Comparison of ENCODE assay signal across 22 cellular contexts in the genomic region with DNA sequence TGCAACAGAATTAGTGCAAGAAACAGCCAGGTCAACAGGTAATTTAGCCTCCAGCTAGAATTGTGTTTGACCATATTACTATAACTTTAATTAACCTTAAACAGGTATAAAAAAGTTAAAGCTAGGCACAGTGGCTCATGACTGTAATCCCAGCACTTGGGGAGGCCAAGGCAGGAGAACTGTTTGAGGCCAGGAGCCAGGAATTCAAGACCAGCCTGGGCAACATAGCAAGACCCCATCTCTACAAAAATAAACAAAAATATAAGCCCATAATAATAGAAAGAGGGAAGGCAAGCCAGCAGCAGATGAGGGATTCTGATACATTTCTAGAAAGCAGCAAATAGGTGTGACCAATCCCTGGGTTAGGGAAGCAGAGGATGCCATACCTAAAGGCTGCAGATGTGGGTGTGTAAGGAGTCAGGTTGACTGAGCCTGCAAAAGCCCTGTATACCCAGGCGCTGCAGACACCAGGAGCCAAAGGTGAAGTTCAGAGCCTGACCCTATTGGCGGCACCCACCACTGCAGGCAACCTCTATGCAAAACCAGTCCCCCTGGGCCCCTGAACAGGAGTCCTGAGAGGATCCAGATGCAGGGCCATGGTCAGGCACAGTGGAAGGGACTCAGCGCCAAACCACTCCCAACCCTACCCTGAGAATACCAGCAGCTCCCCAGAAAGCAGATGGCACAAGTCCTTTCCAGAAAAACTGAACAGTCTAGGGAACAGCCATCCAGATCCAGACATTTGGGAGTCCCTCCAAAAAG. TPM values are rescaled to one million over a fixed set of nuclear protein-coding genes. Genes with fewer than 3 reads are reported as not detected.
A peak's percentile ranks its signal among the peaks of the same experiment; 100 is the strongest.
DNase-seq lines count a peak whose midpoint lies in the region; ATAC-seq, FAIRE-seq and TF ChIP-seq lines count a peak whose summit lies in the region.
"Had no signal": no experiment of that assay in that cellular context is flagged by ENCODE, and none has a peak within 500 bp of the region (broad histone marks: within the 10 kb centered on the region; RNA-seq: fewer than 3 reads in every experiment).

No MANE protein-coding gene starts in this region.

- CTCF ChIA-PET in MCF 10A (lab: Yijun Ruan, JAX) (no interaction called here), mammary epithelial cell (lab: Charles Lee; ENCODE audit: low non-redundant PET) (no interaction called here), K562 (lab: Yijun Ruan, JAX; ENCODE audit: low intra/inter-chr PET ratio) (no interaction called here), T-cell (lab: Charles Lee) (no interaction called here)

- no peak for TF ChIP-seq RAD21 in K562 (CRISPR knock-in tag; conservative IDR thresholded peaks at IDR 0.05 in 1 of 2, IDR thresholded peaks at IDR 0.05 in 1 of 2)

- H4K20me1 ChIP-seq in mammary epithelial cell (ENCODE audit: insufficient read depth, low read length), result no peaks in the 10 kb centered on the region
- H4K20me1 ChIP-seq in K562 (replicated peaks; ENCODE audit: control insufficient read depth, insufficient read depth, low read length), result 0 out of 2 replicates have a peak, but pooled peaks cover 11% of the 10 kb centered on the region

- H3K4me2 ChIP-seq in mammary epithelial cell (ENCODE audit: insufficient read depth, low read depth, low read length), result no peak overlapping the region
- no peak overlapping the region for H3K4me2 ChIP-seq in K562 (ENCODE audit: insufficient read depth, low read length)
- H3K4me2 ChIP-seq in neuronal stem cell (ENCODE audit: insufficient read depth, low read length, poor library complexity, severe bottlenecking), result no peak overlapping the region
- H3K4me2 ChIP-seq: A549, SK-N-SH had no signal

- BruUV-seq in MCF 10A (replicated peaks; lab: Mats Ljungman, UMichigan) (no TSS peak), mammary epithelial cell (replicated peaks; lab: Mats Ljungman, UMichigan) (no TSS peak), K562 (replicated peaks; lab: Mats Ljungman, UMichigan) (no TSS peak)

- intact Hi-C loops in MCF 10A (cut with micrococcal nuclease) (no loop called here), mammary epithelial cell (cut with micrococcal nuclease) (no loop called here), K562 (cut with micrococcal nuclease) (no loop called here)

- H3K79me2 ChIP-seq in mammary epithelial cell (ENCODE audit: insufficient read depth, low read length) (peaks cover 3% of the 10 kb centered on the region), K562 (ENCODE audit: control insufficient read depth, insufficient read depth, low read length) (no peaks in the 10 kb centered on the region; the same call in 1 of the 3 replicates)

- H3K9me3 Mint-ChIP-seq in MCF 10A (ENCODE audit: unreplicated experiment) (no peaks in the 10 kb centered on the region), T-cell (no peaks in the 10 kb centered on the region)
- H3K9me3 Mint-ChIP-seq in stimulated activated effector memory CD8-positive, alpha-beta T cell treated with anti-CD3 and anti-CD28 coated beads, Interleukin-12 subunit alpha, Interleukin-12 subunit beta, amount 100 ng/mL, for 72 hours, result no peaks in the 10 kb centered on the region
- H3K9me3 Mint-ChIP-seq: H9 had no signal

- H2BK120ac ChIP-seq in neuronal stem cell (ENCODE audit: low read depth, low read length), result no peak overlapping the region

- H3K36me3 ChIP-seq in mammary epithelial cell (ENCODE audit: insufficient read depth, low read length), result peaks cover 37% of the 10 kb centered on the region
- peaks cover 96% of the 10 kb centered on the region for H3K36me3 ChIP-seq in K562 (ENCODE audit: control insufficient read depth, insufficient read depth, low read length)
- H3K36me3 ChIP-seq in neuronal stem cell (replicated peaks in 1 of 2; ENCODE audit: control insufficient read depth in 2 of 2, insufficient read depth in 2 of 2, low read length in 2 of 2), result peaks cover 54 to 97% of the 10 kb centered on the region in 2 donors

- H2AK5ac ChIP-seq in neuronal stem cell (ENCODE audit: low read depth, low read length), result no peak overlapping the region

- H3K4me1 ChIP-seq in mammary epithelial cell (ENCODE audit: insufficient read depth, low read length) (no peaks in the 10 kb centered on the region), K562 (replicated peaks in 1 of 2; ENCODE audit: control insufficient read depth in 2 of 2, insufficient read depth in 2 of 2, low read length in 2 of 2) (peaks cover 7 to 9% of the 10 kb centered on the region in 2 experiments; a peak in 4 of 5 replicates), neuronal stem cell (ENCODE audit: control insufficient read depth in 2 of 2, insufficient read depth in 1 of 2, low read depth in 1 of 2, low read length in 2 of 2) (no peaks in the 10 kb centered on the region)
- H3K4me1 ChIP-seq: A549 had no signal

- in situ Hi-C loops in mammary epithelial cell (cut with MboI; ENCODE audit: low sequenced_read_pairs in 2 of 2), result no loop called here
- in situ Hi-C loops in K562 (cut with MboI), result no loop called here

- peaks cover 94% of the 10 kb centered on the region for H3K36me3 Mint-ChIP-seq in MCF 10A (ENCODE audit: insufficient read depth, unreplicated experiment)
- peaks cover 98% of the 10 kb centered on the region for H3K36me3 Mint-ChIP-seq in stimulated activated effector memory CD8-positive, alpha-beta T cell treated with anti-CD3 and anti-CD28 coated beads, Interleukin-12 subunit alpha, Interleukin-12 subunit beta, amount 100 ng/mL, for 72 hours
- H3K36me3 Mint-ChIP-seq in T-cell, result peaks cover 54% of the 10 kb centered on the region

- H3K14ac ChIP-seq in neuronal stem cell (ENCODE audit: low read length), result no peak overlapping the region

- H2BK15ac ChIP-seq in neuronal stem cell (ENCODE audit: low read length), result no peak overlapping the region

- POLR2A ChIA-PET in MCF 10A (lab: Yijun Ruan, JAX), result interaction anchor here (1.0 to 1.1 kb wide), 2 partner anchors 13 to 15 kb away, joined by 3 read pairs; no protein-coding TSS in a partner anchor
- POLR2A ChIA-PET in K562 (lab: Yijun Ruan, JAX), result interaction anchor here (2.6 kb wide), 1 partner anchor 15 kb away, joined by 7 read pairs; no protein-coding TSS in a partner anchor
- POLR2A ChIA-PET in T-cell (lab: Charles Lee), result no interaction called here

- H3K4me3 ChIP-seq in mammary epithelial cell (replicated peaks in 1 of 3; ENCODE audit: insufficient read depth in 1 of 3, low read depth in 2 of 3, low read length in 3 of 3) (no peak overlapping the region), K562 (no peak overlapping the region), neuronal stem cell (ENCODE audit: low read length in 2 of 2) (no peak overlapping the region)
- H3K4me3 ChIP-seq: A549 had no signal

- WGBS in mammary epithelial cell (ENCODE audit: low coverage, missing lambda C conversion rate), result 100% methylated on average over 1 of the region's 3 CpGs
- WGBS in K562 (ENCODE audit: insufficient coverage, low coverage, missing lambda C conversion rate), result 97% methylated on average over 3 of the region's 3 CpGs
- no CpG with 5 or more reads among the region's 3 CpGs for WGBS in neuronal stem cell (ENCODE audit: extremely low coverage in 2 of 2, insufficient read length in 2 of 2, insufficient replicate concordance in 1 of 2), 2 donors

- TF ChIP-seq CTCF in MCF 10A (IDR thresholded peaks at IDR 0.05; ENCODE audit: unreplicated experiment) (no peak), mammary epithelial cell (conservative IDR thresholded peaks at IDR 0.05 in 1 of 2, IDR thresholded peaks at IDR 0.05 in 1 of 2; ENCODE audit: extremely low read depth in 1 of 2, insufficient read depth in 1 of 2, low read depth in 1 of 2, low read length in 2 of 2) (no peak), K562 (IDR thresholded peaks at IDR 0.05 in 2 of 3, conservative IDR thresholded peaks at IDR 0.05 in 1 of 3; ENCODE audit: insufficient read depth in 2 of 3, low read depth in 1 of 3, low read length in 3 of 3) (no peak)

- dilution Hi-C loops in mammary epithelial cell (cut with HindIII; ENCODE audit: low sequenced_read_pairs), result no loop called here

- H3K4me3 Mint-ChIP-seq in MCF 10A (ENCODE audit: unreplicated experiment) (no peak overlapping the region), T-cell (no peak overlapping the region)
- H3K4me3 Mint-ChIP-seq in stimulated activated effector memory CD8-positive, alpha-beta T cell treated with anti-CD3 and anti-CD28 coated beads, Interleukin-12 subunit alpha, Interleukin-12 subunit beta, amount 100 ng/mL, for 72 hours, result no peak overlapping the region
- H3K4me3 Mint-ChIP-seq: B cell, CD14-positive monocyte, H9 had no signal

- H3K4ac ChIP-seq in neuronal stem cell (ENCODE audit: low read length), result no peak overlapping the region

- no peak overlapping the region for H2BK5ac ChIP-seq in neuronal stem cell (ENCODE audit: low read length)

- H3K9me3 ChIP-seq in mammary epithelial cell (replicated peaks; ENCODE audit: insufficient read depth, low read length) (no peaks in the 10 kb centered on the region), K562 (replicated peaks; ENCODE audit: control insufficient read depth, insufficient read depth, low read depth, low read length) (no peaks in the 10 kb centered on the region), neuronal stem cell (replicated peaks in 1 of 2; ENCODE audit: control insufficient read depth in 2 of 2, insufficient read depth in 1 of 2, low read depth in 1 of 2, low read length in 2 of 2) (no peaks in the 10 kb centered on the region)
- H3K9me3 ChIP-seq: A549, SK-N-SH had no signal

- no peak overlapping the region for H4K8ac ChIP-seq in neuronal stem cell (ENCODE audit: low read depth, low read length)

- H3K27me3 ChIP-seq in mammary epithelial cell (ENCODE audit: insufficient read depth, low read length) (no peaks in the 10 kb centered on the region), K562 (ENCODE audit: control insufficient read depth in 2 of 2, insufficient read depth in 2 of 2, low read length in 2 of 2) (no peaks in the 10 kb centered on the region), neuronal stem cell (ENCODE audit: control insufficient read depth in 3 of 3, insufficient read depth in 3 of 3, low read depth in 1 of 3, low read length in 3 of 3) (no peaks in the 10 kb centered on the region)

- H2AFZ ChIP-seq in mammary epithelial cell (ENCODE audit: low read depth, low read length) (no peak overlapping the region), K562 (ENCODE audit: low read depth, low read length) (no peak overlapping the region), neuronal stem cell (ENCODE audit: low read length) (no peak overlapping the region)

- TF ChIP-seq EP300 in K562 (IDR thresholded peaks at IDR 0.05; ENCODE audit: low read length), result no peak

- H3K9me1 ChIP-seq in K562 (ENCODE audit: control insufficient read depth, insufficient read depth, low read length), result no peaks in the 10 kb centered on the region

- H3K23ac ChIP-seq in neuronal stem cell (ENCODE audit: low read depth, low read length, poor library complexity), result no peak overlapping the region

- DNase-seq in MCF 10A (ENCODE audit: unreplicated experiment), result no peak
- no peak for DNase-seq in mammary epithelial cell
- peak; percentile 22 for DNase-seq in NCI-H446 treated with DMSO at 0.1 percent for 48 hours (lab: John Stamatoyannopoulos, UW)
- DNase-seq in K562 (ENCODE audit: extremely low read depth in 1 of 4, low spot score in 3 of 4), result no peak
- no peak for DNase-seq in stimulated activated effector memory CD8-positive, alpha-beta T cell treated with anti-CD3 and anti-CD28 coated beads, Interleukin-12 subunit alpha, Interleukin-12 subunit beta, amount 100 ng/mL, for 72 hours (ENCODE audit: low spot score in 2 of 2)
- no peak for DNase-seq in neuronal stem cell (ENCODE audit: low spot score)
- no peak for DNase-seq in T-cell
- DNase-seq: H9, KG1, NCI-H1105, NCI-H146, NCI-H2029 treated with DMSO at 0.1 percent for 48 hours, NCI-H345, NCI-H524 treated with DMSO at 0.1 percent for 48 hours, NCI-H82, SHP77 treated with DMSO at 0.1 percent for 48 hours, SK-N-SH had no signal

- FAIRE-seq in K562 (lab: Jason Lieb, UNC), result no peak
- FAIRE-seq: A549, GM12892 had no signal

- H3K27me3 Mint-ChIP-seq in MCF 10A (ENCODE audit: insufficient read depth, unreplicated experiment) (no peaks in the 10 kb centered on the region), T-cell (no peaks in the 10 kb centered on the region)
- H3K27me3 Mint-ChIP-seq: B cell had no signal

- H3K9ac ChIP-seq in mammary epithelial cell (ENCODE audit: insufficient read depth, low read length) (no peak overlapping the region), K562 (ENCODE audit: insufficient read depth in 1 of 2, low read depth in 2 of 2, low read length in 2 of 2) (peak overlapping the region in 1 of 2 experiments; percentile 58; a peak in 1 of 4 replicates), neuronal stem cell (ENCODE audit: low read depth, low read length, poor library complexity) (no peak overlapping the region)
- H3K9ac ChIP-seq: SK-N-SH had no signal

- H3K27ac ChIP-seq in mammary epithelial cell (ENCODE audit: insufficient read depth, low read depth, low read length) (no peak overlapping the region), K562 (ENCODE audit: extremely low read depth, low read depth, low read length) (no peak overlapping the region), neuronal stem cell (replicated peaks; ENCODE audit: low read length) (no peak overlapping the region)
- H3K27ac ChIP-seq: A549, HL-60 had no signal

- H3K4me1 Mint-ChIP-seq in MCF 10A (ENCODE audit: insufficient read depth, unreplicated experiment), result no peaks in the 10 kb centered on the region
- peaks cover 31% of the 10 kb centered on the region for H3K4me1 Mint-ChIP-seq in stimulated activated effector memory CD8-positive, alpha-beta T cell treated with anti-CD3 and anti-CD28 coated beads, Interleukin-12 subunit alpha, Interleukin-12 subunit beta, amount 100 ng/mL, for 72 hours
- H3K4me1 Mint-ChIP-seq in T-cell, result peaks cover 10 to 21% (median 18%) of the 10 kb centered on the region in 3 donors
- H3K4me1 Mint-ChIP-seq: H9 had no signal

- peak; percentile 59; the same call in 1 of the 2 replicates for TF ChIP-seq POLR2A in K562 (conservative IDR thresholded peaks at IDR 0.05)

- H3K18ac ChIP-seq in neuronal stem cell (ENCODE audit: low read length), result no peak overlapping the region

- no peak overlapping the region for H2BK12ac ChIP-seq in neuronal stem cell (ENCODE audit: low read length)

- H4K91ac ChIP-seq in neuronal stem cell (ENCODE audit: low read depth, low read length, poor library complexity), result no peak overlapping the region

- peaks cover 2% of the 10 kb centered on the region for H3K79me1 ChIP-seq in neuronal stem cell (ENCODE audit: low read depth, low read length)

- H3K27ac Mint-ChIP-seq in MCF 10A (ENCODE audit: low read depth, unreplicated experiment) (peak overlapping the region; percentile 37), T-cell (no peak overlapping the region)
- H3K27ac Mint-ChIP-seq in stimulated activated effector memory CD8-positive, alpha-beta T cell treated with anti-CD3 and anti-CD28 coated beads, Interleukin-12 subunit alpha, Interleukin-12 subunit beta, amount 100 ng/mL, for 72 hours, result peak overlapping the region; percentile 46
- H3K27ac Mint-ChIP-seq: B cell had no signal

- ATAC-seq in K562, result no peak
- no peak for ATAC-seq in stimulated activated effector memory CD8-positive, alpha-beta T cell treated with anti-CD3 and anti-CD28 coated beads, Interleukin-12 subunit alpha, Interleukin-12 subunit beta, amount 100 ng/mL, for 72 hours
- no peak for ATAC-seq in T-cell (replicated peaks in 1 of 4)
- ATAC-seq: A549 had no signal

RNA-seq across cellular contexts. Expression of gene LSS, which starts 19.3 kb away (rescaled TPM):
- total RNA-seq in MCF 10A (2022), result 45.5 and 47.5 TPM in 2 replicates
- total RNA-seq in mammary epithelial cell, result 100 to 1,000 TPM in 1 of 2 donors, 10 to 100 TPM in 1; 69.2 to 126 TPM
- 114 TPM for polyA plus RNA-seq in mammary epithelial cell
- 174 TPM for polyA minus RNA-seq in mammary epithelial cell
- total RNA-seq in K562 (2011; cell fraction: chromatin; rRNA removed; ENCODE audit: low replicate concordance), result 322 and 719 TPM in 2 replicates
- 292 and 343 TPM in 2 replicates for total RNA-seq in K562 (2011; cell fraction: nucleolus; rRNA removed)
- total RNA-seq in K562 (2011; cell fraction: nucleoplasm; rRNA removed), result 326 and 359 TPM in 2 replicates
- total RNA-seq in K562 (2014; rRNA removed), result 56.4 and 67.6 TPM in 2 replicates
- total RNA-seq in K562 (2014; rRNA removed; fragmentation: Illumina TruSeq; extraction: Trizol), result 10.6 and 15.1 TPM in 2 replicates
- total RNA-seq in K562 (2015; rRNA removed; fragmentation: Illumina TruSeq; extraction: Trizol), result 29.6 and 29.8 TPM in 2 replicates
- 87.9 and 89.5 TPM in 2 replicates for total RNA-seq in K562 (2021)
- polyA plus RNA-seq in K562 (2011; rRNA removed), result 81.3 and 221 TPM in 2 replicates
- 98.8 and 159 TPM in 2 replicates for polyA plus RNA-seq in K562 (2011; cell fraction: cytosol; rRNA removed)
- 739 and 1,169 TPM in 2 replicates for polyA plus RNA-seq in K562 (2011; cell fraction: nucleus; rRNA removed)
- polyA plus RNA-seq in K562 (2012), result 51.7 and 64.9 TPM in 2 replicates
- 37.4 and 43.3 TPM in 2 replicates for polyA plus RNA-seq in K562 (2014; fragmentation: Illumina TruSeq; extraction: Trizol)
- polyA plus RNA-seq in K562 (2014; fragmentation: Nextera tagmentation; extraction: Ambion mirVana), result 1 to 10 TPM; 2.2 to 2.7 TPM
- 58.2 and 80.7 TPM in 2 replicates for polyA plus RNA-seq in K562 (2014; rRNA removed)
- polyA minus RNA-seq in K562 (2011; rRNA and poly(A)+ RNA removed), result 117 and 159 TPM in 2 replicates
- polyA minus RNA-seq in K562 (2011; cell fraction: cytosol; rRNA and poly(A)+ RNA removed), result 32.4 and 62.6 TPM in 2 replicates
- 91.6 and 197 TPM in 2 replicates for polyA minus RNA-seq in K562 (2011; cell fraction: nucleus; rRNA and poly(A)+ RNA removed)
- polyA plus RNA-seq in neuronal stem cell (2013, experiment 1 of 2), result 42.5 TPM
- polyA plus RNA-seq in neuronal stem cell (2013, experiment 2 of 2), result 42.2 TPM
- 10 to 100 TPM; 41.3 to 63.0 (median 49.4) TPM for total RNA-seq in T-cell

RNA-seq across cellular contexts. Expression of gene MCM3AP, which starts 37.5 kb away (rescaled TPM):
- total RNA-seq in MCF 10A (2022), result 118 and 128 TPM in 2 replicates
- total RNA-seq in mammary epithelial cell, result 10 to 100 TPM; 57.2 to 88.8 TPM
- 45.5 TPM for polyA plus RNA-seq in mammary epithelial cell
- polyA minus RNA-seq in mammary epithelial cell, result 78.6 TPM
- total RNA-seq in K562 (2011; cell fraction: chromatin; rRNA removed; ENCODE audit: low replicate concordance), result 521 and 755 TPM in 2 replicates
- 321 and 328 TPM in 2 replicates for total RNA-seq in K562 (2011; cell fraction: nucleolus; rRNA removed)
- total RNA-seq in K562 (2011; cell fraction: nucleoplasm; rRNA removed), result 365 and 369 TPM in 2 replicates
- 98.9 and 106 TPM in 2 replicates for total RNA-seq in K562 (2014; rRNA removed)
- total RNA-seq in K562 (2014; rRNA removed; fragmentation: Illumina TruSeq; extraction: Trizol), result 69.2 and 73.1 TPM in 2 replicates
- total RNA-seq in K562 (2015; rRNA removed; fragmentation: Illumina TruSeq; extraction: Trizol), result 65.1 and 80.9 TPM in 2 replicates
- total RNA-seq in K562 (2021), result 154 and 179 TPM in 2 replicates
- 60.4 and 69.6 TPM in 2 replicates for polyA plus RNA-seq in K562 (2011; rRNA removed)
- 46.8 and 52.9 TPM in 2 replicates for polyA plus RNA-seq in K562 (2011; cell fraction: cytosol; rRNA removed)
- 172 and 195 TPM in 2 replicates for polyA plus RNA-seq in K562 (2011; cell fraction: nucleus; rRNA removed)
- polyA plus RNA-seq in K562 (2012), result 67.7 and 73.1 TPM in 2 replicates
- 65.9 and 75.9 TPM in 2 replicates for polyA plus RNA-seq in K562 (2014; fragmentation: Illumina TruSeq; extraction: Trizol)
- polyA plus RNA-seq in K562 (2014; fragmentation: Nextera tagmentation; extraction: Ambion mirVana), result 1 to 10 TPM; 6.5 to 9.1 TPM
- polyA plus RNA-seq in K562 (2014; rRNA removed), result 75.4 and 82.8 TPM in 2 replicates
- polyA minus RNA-seq in K562 (2011; rRNA and poly(A)+ RNA removed), result 102 and 106 TPM in 2 replicates
- 116 and 119 TPM in 2 replicates for polyA minus RNA-seq in K562 (2011; cell fraction: cytosol; rRNA and poly(A)+ RNA removed)
- 122 and 182 TPM in 2 replicates for polyA minus RNA-seq in K562 (2011; cell fraction: nucleus; rRNA and poly(A)+ RNA removed)
- polyA plus RNA-seq in neuronal stem cell (2013, experiment 1 of 2), result 40.7 TPM
- 38.0 TPM for polyA plus RNA-seq in neuronal stem cell (2013, experiment 2 of 2)
- total RNA-seq in T-cell, result 100 to 1,000 TPM; 126 to 180 (median 166) TPM

RNA-seq across cellular contexts. Expression of gene YBEY, which starts 38.3 kb away (rescaled TPM):
- total RNA-seq in MCF 10A (2022), result 26.7 and 29.9 TPM in 2 replicates
- 10 to 100 TPM in 1 of 2 donors, 1 to 10 TPM in 1; 9.0 to 12.3 TPM for total RNA-seq in mammary epithelial cell
- 10.4 TPM for polyA plus RNA-seq in mammary epithelial cell
- polyA minus RNA-seq in mammary epithelial cell, result 5.1 TPM
- 18.6 and 19.3 TPM in 2 replicates for total RNA-seq in K562 (2011; cell fraction: chromatin; rRNA removed; ENCODE audit: low replicate concordance)
- 15.7 and 16.2 TPM in 2 replicates for total RNA-seq in K562 (2011; cell fraction: nucleolus; rRNA removed)
- total RNA-seq in K562 (2011; cell fraction: nucleoplasm; rRNA removed), result 18.8 and 20.2 TPM in 2 replicates
- 10.7 and 12.4 TPM in 2 replicates for total RNA-seq in K562 (2014; rRNA removed)
- total RNA-seq in K562 (2014; rRNA removed; fragmentation: Illumina TruSeq; extraction: Trizol), result 12.4 and 14.0 TPM in 2 replicates
- 14.3 and 15.6 TPM in 2 replicates for total RNA-seq in K562 (2015; rRNA removed; fragmentation: Illumina TruSeq; extraction: Trizol)
- total RNA-seq in K562 (2021), result 10.5 and 10.7 TPM in 2 replicates
- polyA plus RNA-seq in K562 (2011; rRNA removed), result 9.9 and 15.9 TPM in 2 replicates
- polyA plus RNA-seq in K562 (2011; cell fraction: cytosol; rRNA removed), result 8.1 and 10.3 TPM in 2 replicates
- polyA plus RNA-seq in K562 (2011; cell fraction: nucleus; rRNA removed), result 6.9 and 7.3 TPM in 2 replicates
- polyA plus RNA-seq in K562 (2012), result 13.9 and 16.0 TPM in 2 replicates
- polyA plus RNA-seq in K562 (2014; fragmentation: Illumina TruSeq; extraction: Trizol), result 14.1 and 14.7 TPM in 2 replicates
- polyA plus RNA-seq in K562 (2014; fragmentation: Nextera tagmentation; extraction: Ambion mirVana), result 1 to 10 TPM; 6.4 to 9.4 TPM
- 28.0 and 39.6 TPM in 2 replicates for polyA plus RNA-seq in K562 (2014; rRNA removed)
- 7.3 and 8.3 TPM in 2 replicates for polyA minus RNA-seq in K562 (2011; rRNA and poly(A)+ RNA removed)
- polyA minus RNA-seq in K562 (2011; cell fraction: cytosol; rRNA and poly(A)+ RNA removed), result 2.5 and 5.2 TPM in 2 replicates
- polyA minus RNA-seq in K562 (2011; cell fraction: nucleus; rRNA and poly(A)+ RNA removed), result 4.6 and 6.9 TPM in 2 replicates
- polyA plus RNA-seq in neuronal stem cell (2013, experiment 1 of 2), result 36.3 TPM
- polyA plus RNA-seq in neuronal stem cell (2013, experiment 2 of 2), result 33.5 TPM
- 10 to 100 TPM; 10.0 to 21.2 (median 19.3) TPM for total RNA-seq in T-cell

Comparison
In these comparisons a context has a peak if more than half of its experiments do, and no peak if none do; other contexts are left out.
1. H3K27ac Mint-ChIP-seq: peak in MCF 10A (single experiment) and stimulated activated effector memory CD8-positive, alpha-beta T cell treated with anti-CD3 and anti-CD28 coated beads, Interleukin-12 subunit alpha, Interleukin-12 subunit beta, amount 100 ng/mL, for 72 hours (single experiment); none in T-cell (0 of 2).
2. POLR2A ChIA-PET loops: an anchor here in MCF 10A (1.0 to 1.1 kb wide) and K562 (2.6 kb wide); none called in T-cell.